In the genomic region with DNA sequence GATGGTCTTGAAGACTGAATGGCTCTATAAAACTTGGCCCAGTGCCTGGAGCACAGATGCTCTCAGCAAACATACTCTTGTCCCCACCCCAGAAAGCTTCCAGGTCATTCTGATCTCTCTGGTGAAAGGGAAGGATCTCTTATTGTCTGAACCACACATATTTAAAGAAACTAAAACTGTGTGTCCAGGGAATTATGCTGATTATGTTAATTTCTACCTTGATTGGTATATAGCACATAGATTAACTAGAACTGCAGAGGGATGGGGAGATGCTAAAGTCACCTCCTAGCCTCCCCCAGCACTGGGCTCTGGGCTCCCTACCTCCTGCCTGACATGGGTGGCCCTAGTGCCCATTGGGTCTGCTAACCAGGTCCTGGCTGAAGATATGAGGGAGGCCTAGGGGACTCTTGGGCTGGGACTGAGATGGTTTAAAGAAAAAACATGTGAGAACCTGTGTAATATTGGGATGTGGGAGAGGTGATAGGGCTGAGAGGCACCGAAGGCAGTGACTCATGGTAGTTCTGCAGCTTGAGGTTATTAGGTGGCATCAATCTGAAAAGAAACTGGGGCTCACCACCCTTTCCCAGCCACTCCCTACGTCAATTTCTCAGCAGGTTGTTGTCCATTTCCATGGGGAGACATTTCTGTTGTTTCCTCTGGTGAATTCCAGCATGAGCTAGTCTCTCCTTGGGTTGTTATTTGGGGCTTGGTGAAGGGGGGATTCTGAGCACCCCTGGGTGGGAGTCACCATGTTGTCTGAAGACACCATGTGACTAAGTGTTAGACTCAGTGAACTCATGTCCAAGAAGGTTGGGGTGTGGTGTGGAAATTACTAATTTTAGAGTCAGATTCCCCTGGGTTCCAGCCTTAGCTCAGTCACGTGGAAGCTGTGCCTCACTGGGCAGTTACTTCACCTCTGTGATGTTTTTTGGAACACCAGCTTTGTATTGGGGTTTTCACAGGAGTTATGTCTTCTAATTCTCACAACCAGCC, we compare ENCODE assay signal across 1 cellular context.
TF ChIP-seq lines count a peak whose summit lies in the region.

No MANE protein-coding gene starts in this region.

TF ChIP-seq in H1, 55 proteins besides CTCF, POLR2A, EP300 and RAD21:
- TF ChIP-seq, protein P1, sequence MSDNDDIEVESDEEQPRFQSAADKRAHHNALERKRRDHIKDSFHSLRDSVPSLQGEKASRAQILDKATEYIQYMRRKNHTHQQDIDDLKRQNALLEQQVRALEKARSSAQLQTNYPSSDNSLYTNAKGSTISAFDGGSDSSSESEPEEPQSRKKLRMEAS (IDR thresholded peaks at IDR 0.05) = no peak
- TF ChIP-seq KDM4A (IDR thresholded peaks at IDR 0.05; ENCODE audit: low read depth, low read length, severe bottlenecking) (no peak), RBBP5 (IDR thresholded peaks at IDR 0.05; ENCODE audit: borderline replicate concordance, low read depth, low read length) (no peak)
TF ChIP-seq in H1: peak in this region for 0.
